Comparison of ENCODE assay signal across 25 cellular contexts in the genomic region with DNA sequence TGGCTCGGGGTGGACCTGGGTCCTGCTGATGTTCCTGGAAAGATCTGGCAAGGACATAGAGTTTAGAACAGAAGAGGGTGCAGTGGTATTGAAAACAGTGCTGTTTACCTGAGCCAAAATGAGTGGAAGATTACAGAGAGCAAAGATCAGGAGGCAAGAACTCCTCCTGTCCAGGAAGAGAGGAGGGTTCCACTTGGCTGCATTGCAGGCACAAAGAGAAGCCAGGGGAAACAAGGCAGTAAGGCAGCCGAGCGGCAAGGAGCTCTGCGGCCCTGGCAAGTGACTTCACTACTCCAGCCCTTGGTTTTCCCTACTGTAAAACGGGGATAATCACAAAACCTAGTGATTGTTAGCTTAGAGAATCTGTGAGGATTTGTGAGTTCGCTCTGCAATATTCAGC. TPM values are rescaled to one million over a fixed set of nuclear protein-coding genes. Genes with fewer than 3 reads are reported as not detected.
DNase-seq lines count a peak whose midpoint lies in the region; ATAC-seq and TF ChIP-seq lines count a peak whose summit lies in the region.
"Had no signal": no experiment of that assay in that cellular context is flagged by ENCODE, and none has a peak within 500 bp of the region (broad histone marks: within the 10 kb centered on the region; RNA-seq: fewer than 3 reads in every experiment).

No MANE protein-coding gene starts in this region.

- H3K9me3 Mint-ChIP-seq in nephron progenitor cell = no peaks in the 10 kb centered on the region
- no peaks in the 10 kb centered on the region for H3K9me3 Mint-ChIP-seq in naive thymus-derived CD8-positive, alpha-beta T cell
- H3K9me3 Mint-ChIP-seq: activated naive CD4-positive, alpha-beta T cell treated with anti-CD3 and anti-CD28 coated beads, Interleukin-2, amount 10 ng/mL, durations not matched to agents 7 days and 5 days; activated T-cell treated with anti-CD3 and anti-CD28 coated beads, Interleukin-2, amount 50 U/mL, for 4 hours; HFFc6; stimulated activated naive CD8-positive, alpha-beta T cell treated with anti-CD3 and anti-CD28 coated beads, Interleukin-15, amount 100 ng/mL, for 72 hours; type B pancreatic cell had no signal

- ATAC-seq in left colon (peak; percentile 40), GM21576 (IDR thresholded peaks at IDR 0.05; ENCODE audit: unreplicated experiment) (no peak)
- ATAC-seq in naive thymus-derived CD8-positive, alpha-beta T cell = no peak
- ATAC-seq: activated CD8-positive, alpha-beta T cell treated with anti-CD3 and anti-CD28 coated beads, Interleukin-2, amount 10 ng/mL, durations not matched to agents 7 days and 5 days; activated T-cell treated with anti-CD3 and anti-CD28 coated beads, Interleukin-2, amount 50 U/mL, for 4 hours; gastrocnemius medialis; left cardiac atrium; pancreas; stimulated activated naive CD8-positive, alpha-beta T cell treated with anti-CD3 and anti-CD28 coated beads, Interleukin-15, amount 100 ng/mL, for 72 hours had no signal

- POLR2A ChIA-PET in naive thymus-derived CD8-positive, alpha-beta T cell (lab: Charles Lee) = no interaction called here

- H3K27me3 Mint-ChIP-seq in nephron progenitor cell (ENCODE audit: low read depth, poor library complexity) = peaks cover 22% of the 10 kb centered on the region
- no peaks in the 10 kb centered on the region for H3K27me3 Mint-ChIP-seq in naive thymus-derived CD8-positive, alpha-beta T cell
- H3K27me3 Mint-ChIP-seq: stimulated activated naive CD8-positive, alpha-beta T cell treated with anti-CD3 and anti-CD28 coated beads, Interleukin-15, amount 100 ng/mL, for 72 hours; type B pancreatic cell had no signal

- peak; percentile 21 for DNase-seq in ACHN
- DNase-seq in NCI-H69 (lab: John Stamatoyannopoulos, UW) = peak; percentile 42
- peak in 1 of 2 donors; percentile 46 for DNase-seq in left colon
- DNase-seq in nephron progenitor cell = no peak
- no peak for DNase-seq in posterior cingulate gyrus
- no peak for DNase-seq in naive thymus-derived CD8-positive, alpha-beta T cell
- DNase-seq in foreskin melanocyte = no peak
- DNase-seq: activated CD4-positive, CD25-positive, alpha-beta regulatory T cell treated with anti-CD3 and anti-CD28 coated beads, Interleukin-2, amount 50 U/mL, for 72 hours; activated CD8-positive, alpha-beta T cell treated with anti-CD3 and anti-CD28 coated beads, Interleukin-2, amount 10 ng/mL, durations not matched to agents 7 days and 5 days; activated naive CD4-positive, alpha-beta T cell treated with anti-CD3 and anti-CD28 coated beads, Interleukin-2, amount 10 ng/mL, durations not matched to agents 7 days and 5 days; activated T-cell treated with anti-CD3 and anti-CD28 coated beads, Interleukin-2, amount 50 U/mL, for 4 hours; cerebellar nuclear complex; effector CD4-positive, alpha-beta T cell; EL; erythroblast; gastrocnemius medialis; HFFc6; left cardiac atrium; MG63; NCI-H1436; Right ventricle myocardium superior; stimulated activated naive CD8-positive, alpha-beta T cell treated with anti-CD3 and anti-CD28 coated beads, Interleukin-15, amount 100 ng/mL, for 72 hours had no signal

- peaks cover 6% of the 10 kb centered on the region for H3K36me3 Mint-ChIP-seq in nephron progenitor cell (ENCODE audit: low read depth)
- H3K36me3 Mint-ChIP-seq in naive thymus-derived CD8-positive, alpha-beta T cell = no peaks in the 10 kb centered on the region
- H3K36me3 Mint-ChIP-seq: activated naive CD4-positive, alpha-beta T cell treated with anti-CD3 and anti-CD28 coated beads, Interleukin-2, amount 10 ng/mL, durations not matched to agents 7 days and 5 days; type B pancreatic cell had no signal

- H3K27ac Mint-ChIP-seq in nephron progenitor cell = peak overlapping the region; percentile 9
- H3K27ac Mint-ChIP-seq in naive thymus-derived CD8-positive, alpha-beta T cell = no peak overlapping the region
- H3K27ac Mint-ChIP-seq: activated CD8-positive, alpha-beta T cell treated with anti-CD3 and anti-CD28 coated beads, Interleukin-2, amount 10 ng/mL, durations not matched to agents 7 days and 5 days; activated naive CD4-positive, alpha-beta T cell treated with anti-CD3 and anti-CD28 coated beads, Interleukin-2, amount 10 ng/mL, durations not matched to agents 7 days and 5 days; HFFc6; stimulated activated naive CD8-positive, alpha-beta T cell treated with anti-CD3 and anti-CD28 coated beads, Interleukin-15, amount 100 ng/mL, for 72 hours; type B pancreatic cell had no signal

- TF ChIP-seq CTCF in nephron progenitor cell (IDR thresholded peaks at IDR 0.05) = no peak

- no peak overlapping the region for H3K4me3 Mint-ChIP-seq in nephron progenitor cell
- no peak overlapping the region for H3K4me3 Mint-ChIP-seq in naive thymus-derived CD8-positive, alpha-beta T cell
- H3K4me3 Mint-ChIP-seq: activated CD8-positive, alpha-beta T cell treated with anti-CD3 and anti-CD28 coated beads, Interleukin-2, amount 10 ng/mL, durations not matched to agents 7 days and 5 days; activated naive CD4-positive, alpha-beta T cell treated with anti-CD3 and anti-CD28 coated beads, Interleukin-2, amount 10 ng/mL, durations not matched to agents 7 days and 5 days; activated T-cell treated with anti-CD3 and anti-CD28 coated beads, Interleukin-2, amount 50 U/mL, for 4 hours; HFFc6; stimulated activated naive CD8-positive, alpha-beta T cell treated with anti-CD3 and anti-CD28 coated beads, Interleukin-15, amount 100 ng/mL, for 72 hours had no signal

- intact Hi-C loops in left colon (cut with DNase I, micrococcal nuclease) (no loop called here), posterior cingulate gyrus (cut with DNase I) (no loop called here)

- peaks cover 38% of the 10 kb centered on the region for H3K4me1 Mint-ChIP-seq in nephron progenitor cell
- peaks cover 10 to 16% (median 10%) of the 10 kb centered on the region in 4 donors for H3K4me1 Mint-ChIP-seq in naive thymus-derived CD8-positive, alpha-beta T cell

- in situ Hi-C loops in ACHN (cut with HindIII; ENCODE audit: low pct_ligation_motif_present, low pct_unique_long_range_greater_than_20kb, low sequenced_read_pairs) = no loop called here

RNA-seq across cellular contexts. Expression of a gene that starts 3.7 kb away (rescaled TPM):
- 100 to 1,000 TPM; 191 to 219 TPM for total RNA-seq in left colon
- 10 to 100 TPM; 37.6 to 44.9 TPM for total RNA-seq in naive thymus-derived CD8-positive, alpha-beta T cell
- polyA plus RNA-seq in naive thymus-derived CD8-positive, alpha-beta T cell = 10 to 100 TPM; 21.9 to 27.8 (median 23.8) TPM

Comparison
In these comparisons a context has a peak if more than half of its experiments do, and no peak if none do; other contexts are left out.
1. DNase-seq: peak in ACHN (single experiment) and NCI-H69 (single experiment); none in nephron progenitor cell (single experiment), posterior cingulate gyrus (0 of 10), naive thymus-derived CD8-positive, alpha-beta T cell (0 of 10) and foreskin melanocyte (single experiment).
2. RNA of a gene that starts 3.7 kb away (total RNA-seq): 191 to 219 TPM in left colon; 37.6 to 44.9 TPM in naive thymus-derived CD8-positive, alpha-beta T cell; every median in the first group is over 4 times any median in the second.